17 cellular contexts compared by ENCODE assay signal in genomic region chr7:44971188-44971907, GRCh38. TPM values are rescaled to one million over a fixed set of nuclear protein-coding genes. Genes with fewer than 3 reads are reported as not detected.
DNase-seq lines count a peak whose midpoint lies in the region; ATAC-seq and TF ChIP-seq lines count a peak whose summit lies in the region.
"Had no signal": no experiment of that assay in that cellular context is flagged by ENCODE, and none has a peak within 500 bp of the region (broad histone marks: within the 10 kb centered on the region; RNA-seq: fewer than 3 reads in every experiment).

No MANE protein-coding gene starts in this region.

- peak in 1 of 3 donors; percentile 0 for DNase-seq in CD4-positive, CD25-positive, alpha-beta regulatory T cell
- DNase-seq in activated T-helper 2 cell treated with anti-CD3 and anti-CD28 coated beads, Interferon-gamma antibody, Interleukin-2, Interleukin-4, amounts not matched to agents 10 μg/mL and 5 μg/mL and 100 μg/mL, durations not matched to agents 14 hours and 24 hours and 36 hours (ENCODE audit: low spot score): no peak
- DNase-seq in natural killer cell (no peak), NCI-H2171 (lab: John Stamatoyannopoulos, UW) (no peak), NCI-H1436 (lab: John Stamatoyannopoulos, UW) (no peak), T-cell (no peak)
- DNase-seq: GDM1, GM23248, naive B cell, NCI-H1436 treated with DMSO at 0.1 percent for 48 hours, RPMI8226, small intestine had no signal

- intact Hi-C loops in activated T-helper 2 cell treated with anti-CD3 and anti-CD28 coated beads, Interferon-gamma antibody, Interleukin-2, Interleukin-4, amounts not matched to agents 10 μg/mL and 5 μg/mL and 100 μg/mL, durations not matched to agents 14 hours and 24 hours and 36 hours (cut with micrococcal nuclease): no loop called here
- intact Hi-C loops in natural killer cell (cut with micrococcal nuclease): no loop called here

- no peaks in the 10 kb centered on the region for H3K9me3 Mint-ChIP-seq in CD4-positive, CD25-positive, alpha-beta regulatory T cell
- H3K9me3 Mint-ChIP-seq in activated T-helper 2 cell treated with anti-CD3 and anti-CD28 coated beads, Interferon-gamma antibody, Interleukin-2, Interleukin-4, amounts not matched to agents 10 μg/mL and 5 μg/mL and 100 μg/mL, durations not matched to agents 14 hours and 24 hours and 36 hours: no peaks in the 10 kb centered on the region
- no peaks in the 10 kb centered on the region for H3K9me3 Mint-ChIP-seq in natural killer cell
- H3K9me3 Mint-ChIP-seq in T-cell: no peaks in the 10 kb centered on the region
- H3K9me3 Mint-ChIP-seq: naive B cell had no signal

- H3K36me3 ChIP-seq in BLaER1: peaks cover 98% of the 10 kb centered on the region
- H3K36me3 ChIP-seq in CD4-positive, CD25-positive, alpha-beta regulatory T cell (ENCODE audit: control insufficient read depth, insufficient read depth, low read length): peaks cover 95% of the 10 kb centered on the region
- H3K36me3 ChIP-seq: thoracic aorta had no signal

- peaks cover 0 to 48% (median 16%) of the 10 kb centered on the region in 4 donors for H3K4me1 Mint-ChIP-seq in CD4-positive, CD25-positive, alpha-beta regulatory T cell
- peaks cover 18% of the 10 kb centered on the region for H3K4me1 Mint-ChIP-seq in activated T-helper 2 cell treated with anti-CD3 and anti-CD28 coated beads, Interferon-gamma antibody, Interleukin-2, Interleukin-4, amounts not matched to agents 10 μg/mL and 5 μg/mL and 100 μg/mL, durations not matched to agents 14 hours and 24 hours and 36 hours (ENCODE audit: low read depth)
- H3K4me1 Mint-ChIP-seq in natural killer cell: peaks cover 19 to 34% of the 10 kb centered on the region in 2 donors
- peaks cover 27 to 34% (median 30%) of the 10 kb centered on the region in 3 donors for H3K4me1 Mint-ChIP-seq in T-cell

- H3K27ac Mint-ChIP-seq in CD4-positive, CD25-positive, alpha-beta regulatory T cell: peak overlapping the region; percentile 20 to 80 (median 32)
- peak overlapping the region; percentile 12 for H3K27ac Mint-ChIP-seq in activated T-helper 2 cell treated with anti-CD3 and anti-CD28 coated beads, Interferon-gamma antibody, Interleukin-2, Interleukin-4, amounts not matched to agents 10 μg/mL and 5 μg/mL and 100 μg/mL, durations not matched to agents 14 hours and 24 hours and 36 hours
- H3K27ac Mint-ChIP-seq in natural killer cell (peak overlapping the region; percentile 18 to 99), T-cell (peak overlapping the region in 1 of 2 donors; percentile 58)
- H3K27ac Mint-ChIP-seq: B cell had no signal

- POLR2A ChIA-PET in T-cell (lab: Charles Lee): interaction anchor here (0.5 to 0.7 kb wide), 3 partner anchors 16 to 52 kb away, joined by 3 to 6 read pairs (median 3); no protein-coding TSS in a partner anchor

- H3K4me3 Mint-ChIP-seq in CD4-positive, CD25-positive, alpha-beta regulatory T cell: no peak overlapping the region
- no peak overlapping the region for H3K4me3 Mint-ChIP-seq in activated T-helper 2 cell treated with anti-CD3 and anti-CD28 coated beads, Interferon-gamma antibody, Interleukin-2, Interleukin-4, amounts not matched to agents 10 μg/mL and 5 μg/mL and 100 μg/mL, durations not matched to agents 14 hours and 24 hours and 36 hours (ENCODE audit: low read depth)
- H3K4me3 Mint-ChIP-seq in natural killer cell (no peak overlapping the region), T-cell (no peak overlapping the region)
- H3K4me3 Mint-ChIP-seq: B cell, naive B cell had no signal

- H3K9me3 ChIP-seq in BLaER1: no peaks in the 10 kb centered on the region
- no peaks in the 10 kb centered on the region for H3K9me3 ChIP-seq in CD4-positive, CD25-positive, alpha-beta regulatory T cell (ENCODE audit: control insufficient read depth in 2 of 2, low read length in 2 of 2)
- H3K9me3 ChIP-seq: thoracic aorta had no signal

- H3K27me3 ChIP-seq in BLaER1: no peaks in the 10 kb centered on the region
- H3K27me3 ChIP-seq in CD4-positive, CD25-positive, alpha-beta regulatory T cell (ENCODE audit: control insufficient read depth, insufficient read depth, low read length): no peaks in the 10 kb centered on the region
- H3K27me3 ChIP-seq: hepatocyte had no signal

- H3K36me3 Mint-ChIP-seq in CD4-positive, CD25-positive, alpha-beta regulatory T cell: peaks cover 15% of the 10 kb centered on the region
- H3K36me3 Mint-ChIP-seq in activated T-helper 2 cell treated with anti-CD3 and anti-CD28 coated beads, Interferon-gamma antibody, Interleukin-2, Interleukin-4, amounts not matched to agents 10 μg/mL and 5 μg/mL and 100 μg/mL, durations not matched to agents 14 hours and 24 hours and 36 hours (ENCODE audit: low read depth): peaks cover 91% of the 10 kb centered on the region
- H3K36me3 Mint-ChIP-seq in natural killer cell: no peaks in the 10 kb centered on the region
- peaks cover 31% of the 10 kb centered on the region for H3K36me3 Mint-ChIP-seq in T-cell
- H3K36me3 Mint-ChIP-seq: naive B cell had no signal

- no peaks in the 10 kb centered on the region for H3K27me3 Mint-ChIP-seq in CD4-positive, CD25-positive, alpha-beta regulatory T cell
- no peaks in the 10 kb centered on the region for H3K27me3 Mint-ChIP-seq in activated T-helper 2 cell treated with anti-CD3 and anti-CD28 coated beads, Interferon-gamma antibody, Interleukin-2, Interleukin-4, amounts not matched to agents 10 μg/mL and 5 μg/mL and 100 μg/mL, durations not matched to agents 14 hours and 24 hours and 36 hours (ENCODE audit: low read depth)
- H3K27me3 Mint-ChIP-seq in natural killer cell (ENCODE audit: low read depth in 2 of 2): no peaks in the 10 kb centered on the region
- no peaks in the 10 kb centered on the region for H3K27me3 Mint-ChIP-seq in T-cell
- H3K27me3 Mint-ChIP-seq: B cell, naive B cell had no signal

- H4K20me1 ChIP-seq in BLaER1: no peaks in the 10 kb centered on the region

- no peak overlapping the region for H3K27ac ChIP-seq in BLaER1
- H3K27ac ChIP-seq in CD4-positive, CD25-positive, alpha-beta regulatory T cell (ENCODE audit: insufficient read depth, low read length, poor library complexity, severe bottlenecking): no peak overlapping the region
- H3K27ac ChIP-seq: GM23248, hepatocyte, thoracic aorta had no signal

- no peak overlapping the region for H3K4me3 ChIP-seq in BLaER1
- H3K4me3 ChIP-seq in CD4-positive, CD25-positive, alpha-beta regulatory T cell (ENCODE audit: low read depth, low read length): no peak overlapping the region
- H3K4me3 ChIP-seq: GM23248, hepatocyte, thoracic aorta had no signal

- TF ChIP-seq CTCF in natural killer cell (IDR thresholded peaks at IDR 0.05): no peak

- ATAC-seq in CD4-positive, CD25-positive, alpha-beta regulatory T cell (ENCODE audit: low read depth in 2 of 2): no peak
- no peak for ATAC-seq in natural killer cell
- ATAC-seq in GM18909 (IDR thresholded peaks at IDR 0.05; ENCODE audit: poor library complexity, unreplicated experiment): no peak
- no peak for ATAC-seq in T-cell (replicated peaks in 1 of 4)

- CTCF ChIA-PET in T-cell (lab: Charles Lee): interaction anchor here (0.6 to 1.1 kb wide), 2 partner anchors 14 to 53 kb away, joined by 3 to 5 read pairs; no protein-coding TSS in a partner anchor

- H3K4me1 ChIP-seq in BLaER1: peaks cover 57% of the 10 kb centered on the region
- H3K4me1 ChIP-seq in CD4-positive, CD25-positive, alpha-beta regulatory T cell (ENCODE audit: control insufficient read depth, insufficient read depth, low read length, poor library complexity, severe bottlenecking): peaks cover 28% of the 10 kb centered on the region

- H3K9ac ChIP-seq in BLaER1: no peak overlapping the region
- H3K9ac ChIP-seq: GM23248 had no signal

- 0 out of 2 replicates have a peak overlapping the region, but pooled peaks have one; percentile 26 for H3K4me2 ChIP-seq in BLaER1
- H3K4me2 ChIP-seq: hepatocyte had no signal

RNA-seq across cellular contexts. Expression of gene MYO1G, which starts 7.5 kb away (rescaled TPM):
- 427 TPM for total RNA-seq in CD4-positive, CD25-positive, alpha-beta regulatory T cell
- polyA plus RNA-seq in CD4-positive, CD25-positive, alpha-beta regulatory T cell: 100 to 1,000 TPM; 132 to 229 (median 160) TPM
- 442 and 450 TPM in 2 replicates for total RNA-seq in activated T-helper 2 cell treated with anti-CD3 and anti-CD28 coated beads, Interferon-gamma antibody, Interleukin-2, Interleukin-4, amounts not matched to agents 10 μg/mL and 5 μg/mL and 100 μg/mL, durations not matched to agents 14 hours and 24 hours and 36 hours
- total RNA-seq in natural killer cell: 100 to 1,000 TPM; 371 to 470 (median 429) TPM
- 100 to 1,000 TPM; 183 to 272 (median 192) TPM for total RNA-seq in T-cell
- total RNA-seq: GM23248 had no signal
- polyA plus RNA-seq: GM23248, hepatocyte had no signal

RNA-seq across cellular contexts. Expression of gene CCM2, which starts 28.7 kb away (rescaled TPM):
- total RNA-seq in CD4-positive, CD25-positive, alpha-beta regulatory T cell: 190 TPM
- polyA plus RNA-seq in CD4-positive, CD25-positive, alpha-beta regulatory T cell: 100 to 1,000 TPM; 139 to 163 (median 156) TPM
- total RNA-seq in activated T-helper 2 cell treated with anti-CD3 and anti-CD28 coated beads, Interferon-gamma antibody, Interleukin-2, Interleukin-4, amounts not matched to agents 10 μg/mL and 5 μg/mL and 100 μg/mL, durations not matched to agents 14 hours and 24 hours and 36 hours: 61.3 and 61.7 TPM in 2 replicates
- 100 to 1,000 TPM in 1 of 3 donors, 10 to 100 TPM in 2; 66.2 to 104 (median 97.5) TPM for total RNA-seq in natural killer cell
- total RNA-seq in T-cell: 100 to 1,000 TPM in 4 of 5 donors, 10 to 100 TPM in 1; 88.6 to 190 (median 167) TPM
